9 cellular contexts compared by ENCODE assay signal in the genomic region with DNA sequence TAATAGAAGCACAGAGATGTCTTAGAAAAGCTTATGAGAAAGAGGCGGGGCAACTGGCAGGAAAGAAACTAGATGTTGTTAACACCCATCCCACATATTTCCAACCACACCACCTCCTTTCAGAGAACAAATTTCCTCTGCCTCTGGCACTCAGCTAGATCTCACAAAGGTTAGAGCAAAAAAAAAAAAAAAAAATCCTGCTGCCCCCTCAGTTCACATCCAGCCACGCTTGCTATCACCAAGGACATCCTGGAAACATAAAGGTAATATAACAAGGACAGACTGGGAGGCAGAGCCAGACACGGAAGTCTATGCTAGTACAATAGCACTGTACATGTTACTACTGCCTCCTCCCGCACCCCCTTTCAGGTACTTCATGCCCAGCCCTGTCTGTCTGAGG.
DNase-seq lines count a peak whose midpoint lies in the region; ATAC-seq and TF ChIP-seq lines count a peak whose summit lies in the region.
"Had no signal": no experiment of that assay in that cellular context is flagged by ENCODE, and none has a peak within 500 bp of the region (broad histone marks: within the 10 kb centered on the region; RNA-seq: fewer than 3 reads in every experiment).

No MANE protein-coding gene starts in this region.

- no peaks in the 10 kb centered on the region for H3K36me3 ChIP-seq in colonic mucosa
- no peaks in the 10 kb centered on the region for H3K36me3 ChIP-seq in Karpas-422 (ENCODE audit: insufficient read depth, low read length)

- peak overlapping the region in 1 of 2 donors; percentile 51 for H3K9ac ChIP-seq in colonic mucosa (ENCODE audit: low read depth in 2 of 2, low read length in 2 of 2)
- no peak overlapping the region for H3K9ac ChIP-seq in Karpas-422 (ENCODE audit: low read length)

- H3K27ac ChIP-seq in colonic mucosa (peak overlapping the region; percentile 51), Karpas-422 (ENCODE audit: low read length) (no peak overlapping the region)

- no peaks in the 10 kb centered on the region for H3K79me2 ChIP-seq in Karpas-422 (ENCODE audit: low read length)

- no peaks in the 10 kb centered on the region for H3K27me3 Mint-ChIP-seq in activated CD4-positive, alpha-beta T cell treated with anti-CD3 and anti-CD28 coated beads, Interleukin-2, amount 10 ng/mL, durations not matched to agents 7 days and 5 days
- H3K27me3 Mint-ChIP-seq in stimulated activated naive B cell treated with anti-CD40 and anti-IgM and Interleukin-4, amounts not matched to agents 10 μg/mL and 1 μg/mL and 100 μg/mL, for 72 hours = no peaks in the 10 kb centered on the region
- H3K27me3 Mint-ChIP-seq in nephron progenitor cell (ENCODE audit: low read depth, poor library complexity) = no peaks in the 10 kb centered on the region

- peak; percentile 35 for DNase-seq in activated CD4-positive, alpha-beta T cell treated with anti-CD3 and anti-CD28 coated beads, Interleukin-2, amount 10 ng/mL, durations not matched to agents 7 days and 5 days
- DNase-seq in colonic mucosa = peak; percentile 71
- DNase-seq in stimulated activated naive B cell treated with anti-CD40 and anti-IgM and Interleukin-4, amounts not matched to agents 10 μg/mL and 1 μg/mL and 100 μg/mL, for 72 hours = no peak
- DNase-seq in Karpas-422 = no peak
- DNase-seq in nephron progenitor cell = no peak
- DNase-seq: dermis blood vessel endothelial cell, NCI-H82 had no signal

- H3K4me1 Mint-ChIP-seq in activated CD4-positive, alpha-beta T cell treated with anti-CD3 and anti-CD28 coated beads, Interleukin-2, amount 10 ng/mL, durations not matched to agents 7 days and 5 days = peaks cover 48% of the 10 kb centered on the region
- H3K4me1 Mint-ChIP-seq in stimulated activated naive B cell treated with anti-CD40 and anti-IgM and Interleukin-4, amounts not matched to agents 10 μg/mL and 1 μg/mL and 100 μg/mL, for 72 hours = peaks cover 21 to 41% of the 10 kb centered on the region in 2 donors
- H3K4me1 Mint-ChIP-seq in nephron progenitor cell = no peaks in the 10 kb centered on the region

- H3K4me3 ChIP-seq in colonic mucosa = no peak overlapping the region
- no peak overlapping the region for H3K4me3 ChIP-seq in Karpas-422 (ENCODE audit: low read length)

- peak; percentile 45 for ATAC-seq in HG02763 (IDR thresholded peaks at IDR 0.05; ENCODE audit: unreplicated experiment)
- peak; percentile 17 to 37 for ATAC-seq in stimulated activated naive B cell treated with anti-CD40 and anti-IgM and Interleukin-4, amounts not matched to agents 10 μg/mL and 1 μg/mL and 100 μg/mL, for 72 hours (replicated peaks)
- no peak for ATAC-seq in GM19467 (IDR thresholded peaks at IDR 0.05; ENCODE audit: unreplicated experiment)

- CTCF ChIA-PET in activated CD4-positive, alpha-beta T cell treated with anti-CD3 and anti-CD28 coated beads, Interleukin-2, amount 10 ng/mL, durations not matched to agents 7 days and 5 days (lab: Charles Lee) = interaction anchor here (0.8 to 1.5 kb wide), 5 partner anchors 11 to 154 kb away, joined by 3 to 5 read pairs (median 4); no protein-coding TSS in a partner anchor

- intact Hi-C loops in colonic mucosa (cut with DNase I) = no loop called here

- H3K9me2 ChIP-seq in Karpas-422 (replicated peaks; ENCODE audit: insufficient read depth, low read length) = no peaks in the 10 kb centered on the region

- peaks cover 24% of the 10 kb centered on the region for H3K9me3 Mint-ChIP-seq in activated CD4-positive, alpha-beta T cell treated with anti-CD3 and anti-CD28 coated beads, Interleukin-2, amount 10 ng/mL, durations not matched to agents 7 days and 5 days
- H3K9me3 Mint-ChIP-seq in stimulated activated naive B cell treated with anti-CD40 and anti-IgM and Interleukin-4, amounts not matched to agents 10 μg/mL and 1 μg/mL and 100 μg/mL, for 72 hours = peaks cover 11 to 13% of the 10 kb centered on the region in 2 donors
- peaks cover 4% of the 10 kb centered on the region for H3K9me3 Mint-ChIP-seq in nephron progenitor cell

- no peaks in the 10 kb centered on the region for H4K20me1 ChIP-seq in Karpas-422 (ENCODE audit: insufficient read depth, low read depth, low read length)

- TF ChIP-seq CTCF in colonic mucosa (IDR thresholded peaks at IDR 0.05) (no peak), nephron progenitor cell (IDR thresholded peaks at IDR 0.05) (no peak)

- no peaks in the 10 kb centered on the region for H3K4me1 ChIP-seq in colonic mucosa
- no peaks in the 10 kb centered on the region for H3K4me1 ChIP-seq in Karpas-422 (ENCODE audit: low read length)

- H3K9me3 ChIP-seq in colonic mucosa (no peaks in the 10 kb centered on the region), Karpas-422 (ENCODE audit: low read length) (no peaks in the 10 kb centered on the region)

- H3K4me2 ChIP-seq in Karpas-422 (ENCODE audit: low read depth, low read length, poor library complexity, severe bottlenecking) = no peak overlapping the region

- H3K27me3 ChIP-seq in colonic mucosa (no peaks in the 10 kb centered on the region), Karpas-422 (ENCODE audit: low read length) (no peaks in the 10 kb centered on the region)

- H3K4me3 Mint-ChIP-seq in activated CD4-positive, alpha-beta T cell treated with anti-CD3 and anti-CD28 coated beads, Interleukin-2, amount 10 ng/mL, durations not matched to agents 7 days and 5 days = peak overlapping the region; percentile 44
- H3K4me3 Mint-ChIP-seq in stimulated activated naive B cell treated with anti-CD40 and anti-IgM and Interleukin-4, amounts not matched to agents 10 μg/mL and 1 μg/mL and 100 μg/mL, for 72 hours = peak overlapping the region; percentile 63 to 70
- no peak overlapping the region for H3K4me3 Mint-ChIP-seq in nephron progenitor cell

- H3K36me3 Mint-ChIP-seq in activated CD4-positive, alpha-beta T cell treated with anti-CD3 and anti-CD28 coated beads, Interleukin-2, amount 10 ng/mL, durations not matched to agents 7 days and 5 days (ENCODE audit: low read depth) = peaks cover 17% of the 10 kb centered on the region
- peaks cover 2 to 9% of the 10 kb centered on the region in 2 donors for H3K36me3 Mint-ChIP-seq in stimulated activated naive B cell treated with anti-CD40 and anti-IgM and Interleukin-4, amounts not matched to agents 10 μg/mL and 1 μg/mL and 100 μg/mL, for 72 hours
- H3K36me3 Mint-ChIP-seq in nephron progenitor cell (ENCODE audit: low read depth) = no peaks in the 10 kb centered on the region

- H3K27ac Mint-ChIP-seq in activated CD4-positive, alpha-beta T cell treated with anti-CD3 and anti-CD28 coated beads, Interleukin-2, amount 10 ng/mL, durations not matched to agents 7 days and 5 days = peak overlapping the region; percentile 86
- peak overlapping the region; percentile 84 for H3K27ac Mint-ChIP-seq in stimulated activated naive B cell treated with anti-CD40 and anti-IgM and Interleukin-4, amounts not matched to agents 10 μg/mL and 1 μg/mL and 100 μg/mL, for 72 hours
- H3K27ac Mint-ChIP-seq in nephron progenitor cell = no peak overlapping the region

- POLR2A ChIA-PET in activated CD4-positive, alpha-beta T cell treated with anti-CD3 and anti-CD28 coated beads, Interleukin-2, amount 10 ng/mL, durations not matched to agents 7 days and 5 days (lab: Charles Lee) = no interaction called here

- H2AFZ ChIP-seq in Karpas-422 (ENCODE audit: low read length) = no peak overlapping the region

Comparison
In these comparisons a context has a peak if more than half of its experiments do, and no peak if none do; other contexts are left out.
1. DNase-seq: peak in activated CD4-positive, alpha-beta T cell treated with anti-CD3 and anti-CD28 coated beads, Interleukin-2, amount 10 ng/mL, durations not matched to agents 7 days and 5 days (single experiment) and colonic mucosa (single experiment); none in stimulated activated naive B cell treated with anti-CD40 and anti-IgM and Interleukin-4, amounts not matched to agents 10 μg/mL and 1 μg/mL and 100 μg/mL, for 72 hours (single experiment), Karpas-422 (single experiment) and nephron progenitor cell (single experiment).